Comparison of ENCODE assay signal across 1 cellular context in genomic region chr1:5648410-5649165, GRCh38.
A peak's percentile ranks its signal among the peaks of the same experiment; 100 is the strongest.
TF ChIP-seq lines count a peak whose summit lies in the region.

No MANE protein-coding gene starts in this region.

TF ChIP-seq in HepG2, 621 proteins besides CTCF, POLR2A, EP300 and RAD21 (continues in another document):
- TF ChIP-seq ZBTB40 (IDR thresholded peaks at IDR 0.05) (peak; percentile 85), ZBTB40 (CRISPR knock-in tag; IDR thresholded peaks at IDR 0.05) (peak; percentile 99), ZNF773 (CRISPR knock-in tag; IDR thresholded peaks at IDR 0.05; ENCODE audit: borderline replicate concordance) (no peak), SSRP1 (CRISPR knock-in tag; IDR thresholded peaks at IDR 0.05) (no peak), ZNF263 (CRISPR knock-in tag; IDR thresholded peaks at IDR 0.05) (no peak), ZBTB2 (CRISPR knock-in tag; IDR thresholded peaks at IDR 0.05; ENCODE audit: low read depth) (no peak), PATZ1 (CRISPR knock-in tag; IDR thresholded peaks at IDR 0.05) (peak; percentile 10; the same call in 1 of the 2 replicates), MATR3 (CRISPR knock-in tag; IDR thresholded peaks at IDR 0.05) (no peak), SOX6 (IDR thresholded peaks at IDR 0.05) (no peak), SOX6 (CRISPR knock-in tag; IDR thresholded peaks at IDR 0.05) (peak; percentile 51), PHF8 (CRISPR knock-in tag; IDR thresholded peaks at IDR 0.05) (no peak), TIGD3 (CRISPR knock-in tag; IDR thresholded peaks at IDR 0.05; ENCODE audit: borderline replicate concordance) (no peak), NKX3-1 (CRISPR knock-in tag; IDR thresholded peaks at IDR 0.05) (no peak), ZNF225 (CRISPR knock-in tag; IDR thresholded peaks at IDR 0.05) (no peak), RFX3 (CRISPR knock-in tag; IDR thresholded peaks at IDR 0.05) (no peak), ZNF136 (CRISPR knock-in tag; IDR thresholded peaks at IDR 0.05; ENCODE audit: low read depth) (no peak), HDAC1 (CRISPR knock-in tag; IDR thresholded peaks at IDR 0.05) (no peak), ZNF484 (CRISPR knock-in tag; IDR thresholded peaks at IDR 0.05; ENCODE audit: borderline replicate concordance, low read depth) (no peak), PLRG1 (conservative IDR thresholded peaks at IDR 0.05) (no peak), FOSL2 (CRISPR knock-in tag; IDR thresholded peaks at IDR 0.05) (peak; percentile 46; the same call in 1 of the 2 replicates), SMARCC2 (IDR thresholded peaks at IDR 0.05) (no peak), ZC3H13 (CRISPR knock-in tag; IDR thresholded peaks at IDR 0.05) (no peak), NR3C1 (CRISPR knock-in tag; IDR thresholded peaks at IDR 0.05) (no peak), SOX13 (IDR thresholded peaks at IDR 0.05) (peak; percentile 25; the same call in 1 of the 2 replicates), SOX13 (CRISPR knock-in tag; conservative IDR thresholded peaks at IDR 0.05 in 1 of 2, IDR thresholded peaks at IDR 0.05 in 1 of 2) (peak in 1 of 2 experiments; percentile 58; a peak in 1 of 4 replicates), NR2F6 (IDR thresholded peaks at IDR 0.05) (peak; percentile 56; the same call in 1 of the 2 replicates), NR2F6 (CRISPR knock-in tag; IDR thresholded peaks at IDR 0.05) (peak; percentile 63), ZNF124 (CRISPR knock-in tag; IDR thresholded peaks at IDR 0.05) (no peak), MYPOP (CRISPR knock-in tag; IDR thresholded peaks at IDR 0.05) (no peak), RARG (CRISPR knock-in tag; IDR thresholded peaks at IDR 0.05; ENCODE audit: low read depth) (no peak), SOX5 (CRISPR knock-in tag; IDR thresholded peaks at IDR 0.05; ENCODE audit: borderline replicate concordance) (peak; percentile 76), E2F5 (CRISPR knock-in tag; conservative IDR thresholded peaks at IDR 0.05) (no peak)
- TF ChIP-seq, protein P1, sequence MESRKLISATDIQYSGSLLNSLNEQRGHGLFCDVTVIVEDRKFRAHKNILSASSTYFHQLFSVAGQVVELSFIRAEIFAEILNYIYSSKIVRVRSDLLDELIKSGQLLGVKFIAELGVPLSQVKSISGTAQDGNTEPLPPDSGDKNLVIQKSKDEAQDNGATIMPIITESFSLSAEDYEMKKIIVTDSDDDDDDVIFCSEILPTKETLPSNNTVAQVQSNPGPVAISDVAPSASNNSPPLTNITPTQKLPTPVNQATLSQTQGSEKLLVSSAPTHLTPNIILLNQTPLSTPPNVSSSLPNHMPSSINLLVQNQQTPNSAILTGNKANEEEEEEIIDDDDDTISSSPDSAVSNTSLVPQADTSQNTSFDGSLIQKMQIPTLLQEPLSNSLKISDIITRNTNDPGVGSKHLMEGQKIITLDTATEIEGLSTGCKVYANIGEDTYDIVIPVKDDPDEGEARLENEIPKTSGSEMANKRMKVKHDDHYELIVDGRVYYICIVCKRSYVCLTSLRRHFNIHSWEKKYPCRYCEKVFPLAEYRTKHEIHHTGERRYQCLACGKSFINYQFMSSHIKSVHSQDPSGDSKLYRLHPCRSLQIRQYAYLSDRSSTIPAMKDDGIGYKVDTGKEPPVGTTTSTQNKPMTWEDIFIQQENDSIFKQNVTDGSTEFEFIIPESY (CRISPR knock-in tag; IDR thresholded peaks at IDR 0.05): no peak
- TF ChIP-seq, protein P2, sequence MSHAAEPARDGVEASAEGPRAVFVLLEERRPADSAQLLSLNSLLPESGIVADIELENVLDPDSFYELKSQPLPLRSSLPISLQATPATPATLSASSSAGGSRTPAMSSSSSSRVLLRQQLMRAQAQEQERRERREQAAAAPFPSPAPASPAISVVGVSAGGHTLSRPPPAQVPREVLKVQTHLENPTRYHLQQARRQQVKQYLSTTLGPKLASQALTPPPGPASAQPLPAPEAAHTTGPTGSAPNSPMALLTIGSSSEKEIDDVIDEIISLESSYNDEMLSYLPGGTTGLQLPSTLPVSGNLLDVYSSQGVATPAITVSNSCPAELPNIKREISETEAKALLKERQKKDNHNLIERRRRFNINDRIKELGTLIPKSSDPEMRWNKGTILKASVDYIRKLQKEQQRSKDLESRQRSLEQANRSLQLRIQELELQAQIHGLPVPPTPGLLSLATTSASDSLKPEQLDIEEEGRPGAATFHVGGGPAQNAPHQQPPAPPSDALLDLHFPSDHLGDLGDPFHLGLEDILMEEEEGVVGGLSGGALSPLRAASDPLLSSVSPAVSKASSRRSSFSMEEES (CRISPR knock-in tag; IDR thresholded peaks at IDR 0.05): 0 out of 2 replicates have a peak, but pooled peaks have one; percentile 18
- TF ChIP-seq, protein P3, sequence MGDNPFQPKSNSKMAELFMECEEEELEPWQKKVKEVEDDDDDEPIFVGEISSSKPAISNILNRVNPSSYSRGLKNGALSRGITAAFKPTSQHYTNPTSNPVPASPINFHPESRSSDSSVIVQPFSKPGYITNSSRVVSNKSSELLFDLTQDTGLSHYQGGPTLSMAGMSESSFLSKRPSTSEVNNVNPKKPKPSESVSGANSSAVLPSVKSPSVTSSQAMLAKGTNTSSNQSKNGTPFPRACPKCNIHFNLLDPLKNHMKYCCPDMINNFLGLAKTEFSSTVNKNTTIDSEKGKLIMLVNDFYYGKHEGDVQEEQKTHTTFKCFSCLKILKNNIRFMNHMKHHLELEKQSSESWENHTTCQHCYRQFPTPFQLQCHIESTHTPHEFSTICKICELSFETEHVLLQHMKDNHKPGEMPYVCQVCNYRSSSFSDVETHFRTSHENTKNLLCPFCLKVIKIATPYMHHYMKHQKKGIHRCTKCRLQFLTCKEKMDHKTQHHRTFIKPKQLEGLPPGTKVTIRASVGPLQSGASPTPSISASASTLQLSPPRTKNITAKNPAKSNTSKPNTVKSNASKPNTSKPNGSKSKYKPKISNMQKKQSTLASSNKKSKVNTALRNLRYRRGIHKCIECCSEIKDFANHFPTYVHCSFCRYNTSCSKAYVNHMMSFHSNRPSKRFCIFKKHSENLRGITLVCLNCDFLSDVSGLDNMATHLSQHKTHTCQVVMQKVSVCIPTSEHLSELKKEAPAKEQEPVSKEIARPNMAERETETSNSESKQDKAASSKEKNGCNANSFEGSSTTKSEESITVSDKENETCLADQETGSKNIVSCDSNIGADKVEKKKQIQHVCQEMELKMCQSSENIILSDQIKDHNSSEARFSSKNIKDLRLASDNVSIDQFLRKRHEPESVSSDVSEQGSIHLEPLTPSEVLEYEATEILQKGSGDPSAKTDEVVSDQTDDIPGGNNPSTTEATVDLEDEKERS (CRISPR knock-in tag; IDR thresholded peaks at IDR 0.05): no peak
- TF ChIP-seq, protein P4, sequence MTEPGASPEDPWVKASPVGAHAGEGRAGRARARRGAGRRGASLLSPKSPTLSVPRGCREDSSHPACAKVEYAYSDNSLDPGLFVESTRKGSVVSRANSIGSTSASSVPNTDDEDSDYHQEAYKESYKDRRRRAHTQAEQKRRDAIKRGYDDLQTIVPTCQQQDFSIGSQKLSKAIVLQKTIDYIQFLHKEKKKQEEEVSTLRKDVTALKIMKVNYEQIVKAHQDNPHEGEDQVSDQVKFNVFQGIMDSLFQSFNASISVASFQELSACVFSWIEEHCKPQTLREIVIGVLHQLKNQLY (CRISPR knock-in tag; IDR thresholded peaks at IDR 0.05): no peak
